16 cellular contexts compared by ENCODE assay signal in the genomic region with DNA sequence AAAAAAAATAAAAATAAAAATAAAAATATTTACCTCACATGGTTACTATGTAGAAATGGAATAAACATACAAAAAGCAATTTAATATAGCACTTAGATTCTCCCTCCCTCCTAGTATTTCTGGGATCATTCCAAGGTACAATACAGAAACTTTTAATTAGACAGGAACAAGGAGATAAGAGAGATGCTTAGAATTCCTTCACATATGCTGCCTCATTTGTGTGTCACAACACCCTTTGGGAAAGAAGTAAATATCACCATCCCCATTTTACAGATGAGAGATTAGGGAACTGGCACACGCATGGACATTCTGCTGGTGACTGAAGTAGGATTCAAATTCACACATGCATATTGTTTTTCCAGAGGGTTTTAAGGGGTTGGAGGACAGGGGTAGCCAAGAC.
"Had no signal": no experiment of that assay in that cellular context is flagged by ENCODE, and none has a peak within 500 bp of the region (broad histone marks: within the 10 kb centered on the region; RNA-seq: fewer than 3 reads in every experiment).

No MANE protein-coding gene starts in this region.

- H3K9me3 Mint-ChIP-seq: T-helper 2 cell treated with Interferon-gamma antibody and Interleukin-4, amounts not matched to agents 5 μg/mL and 100 μg/mL, for 36 hours had no signal

- DNase-seq: activated CD4-positive, alpha-beta T cell treated with anti-CD3 and anti-CD28 coated beads, Interleukin-2, amount 10 ng/mL, durations not matched to agents 7 days and 5 days; activated naive CD4-positive, alpha-beta T cell; activated naive CD8-positive, alpha-beta T cell treated with anti-CD3 and anti-CD28 coated beads, Interleukin-2, amount 10 ng/mL, durations not matched to agents 7 days and 5 days; anterior cingulate cortex; cerebellar nuclear complex; effector memory CD4-positive, alpha-beta T cell; head of caudate nucleus; mucosa of descending colon; naive thymus-derived CD4-positive, alpha-beta T cell; pancreas; stimulated activated CD4-positive, alpha-beta T cell treated with anti-CD3 and anti-CD28 coated beads, Interleukin-15, amount 100 ng/mL, for 24 hours; stimulated activated CD4-positive, alpha-beta T cell treated with anti-CD3 and anti-CD28 coated beads, Interleukin-4, amount 100 ng/mL, for 24 hours; stimulated activated naive CD4-positive, alpha-beta T cell treated with Interleukin-2 at 50 U/mL for 16 hours had no signal

- H3K9me3 ChIP-seq: pancreas had no signal

- H3K27me3 Mint-ChIP-seq: activated CD4-positive, alpha-beta T cell treated with anti-CD3 and anti-CD28 coated beads, Interleukin-2, amount 10 ng/mL, durations not matched to agents 7 days and 5 days; activated naive CD8-positive, alpha-beta T cell treated with anti-CD3 and anti-CD28 coated beads, Interleukin-2, amount 10 ng/mL, durations not matched to agents 7 days and 5 days; dendritic cell treated with granulocyte-macrophage colony-stimulating factor and Interleukin-4, amounts not matched to agents 40 ng/mL and 50 ng/mL, for 4 days; type B pancreatic cell had no signal

- H3K27ac Mint-ChIP-seq: activated CD4-positive, alpha-beta T cell treated with anti-CD3 and anti-CD28 coated beads, Interleukin-2, amount 10 ng/mL, durations not matched to agents 7 days and 5 days; activated naive CD8-positive, alpha-beta T cell treated with anti-CD3 and anti-CD28 coated beads, Interleukin-2, amount 10 ng/mL, durations not matched to agents 7 days and 5 days; dendritic cell treated with granulocyte-macrophage colony-stimulating factor and Interleukin-4, amounts not matched to agents 40 ng/mL and 50 ng/mL, for 4 days; naive thymus-derived CD4-positive, alpha-beta T cell; T-helper 2 cell treated with Interferon-gamma antibody and Interleukin-4, amounts not matched to agents 5 μg/mL and 100 μg/mL, for 36 hours; type B pancreatic cell had no signal

- H3K27me3 ChIP-seq: pancreas had no signal

- ATAC-seq: mucosa of descending colon; naive thymus-derived CD4-positive, alpha-beta T cell; pancreas had no signal

- H3K27ac ChIP-seq: pancreas had no signal

- H3K4me1 ChIP-seq: pancreas had no signal

- H3K4me3 ChIP-seq: mucosa of descending colon, pancreas had no signal

- H3K36me3 ChIP-seq: pancreas had no signal

- H3K4me3 Mint-ChIP-seq: activated CD4-positive, alpha-beta T cell treated with anti-CD3 and anti-CD28 coated beads, Interleukin-2, amount 10 ng/mL, durations not matched to agents 7 days and 5 days; activated naive CD8-positive, alpha-beta T cell treated with anti-CD3 and anti-CD28 coated beads, Interleukin-2, amount 10 ng/mL, durations not matched to agents 7 days and 5 days; dendritic cell treated with granulocyte-macrophage colony-stimulating factor and Interleukin-4, amounts not matched to agents 40 ng/mL and 50 ng/mL, for 4 days; naive thymus-derived CD4-positive, alpha-beta T cell; T-helper 2 cell treated with Interferon-gamma antibody and Interleukin-4, amounts not matched to agents 5 μg/mL and 100 μg/mL, for 36 hours; type B pancreatic cell had no signal

- H3K4me1 Mint-ChIP-seq: activated CD4-positive, alpha-beta T cell treated with anti-CD3 and anti-CD28 coated beads, Interleukin-2, amount 10 ng/mL, durations not matched to agents 7 days and 5 days; activated naive CD8-positive, alpha-beta T cell treated with anti-CD3 and anti-CD28 coated beads, Interleukin-2, amount 10 ng/mL, durations not matched to agents 7 days and 5 days; naive thymus-derived CD4-positive, alpha-beta T cell had no signal

- H3K36me3 Mint-ChIP-seq: activated naive CD8-positive, alpha-beta T cell treated with anti-CD3 and anti-CD28 coated beads, Interleukin-2, amount 10 ng/mL, durations not matched to agents 7 days and 5 days; naive thymus-derived CD4-positive, alpha-beta T cell had no signal
